ENCODE assay signal across 8 cellular contexts in the genomic region with DNA sequence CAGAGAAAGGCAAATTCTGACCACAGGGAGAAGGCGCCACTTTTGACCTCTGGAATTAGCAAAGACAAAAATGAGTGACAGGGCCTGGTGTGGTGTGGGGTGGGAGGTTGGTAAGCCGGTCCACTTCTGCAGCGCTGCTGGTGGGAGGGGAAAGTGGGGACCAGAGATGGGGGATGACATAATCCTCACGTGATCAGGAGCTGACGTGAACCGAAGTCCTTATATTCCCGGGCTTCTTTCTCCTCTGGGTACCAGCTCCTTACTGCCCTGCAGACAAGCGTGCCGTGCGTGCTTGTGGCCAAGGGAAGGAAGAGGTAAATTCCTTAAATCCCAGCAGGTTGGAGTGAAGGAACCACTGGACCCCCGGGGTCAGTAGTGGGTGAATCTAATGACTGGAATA. TPM values are rescaled to one million over a fixed set of nuclear protein-coding genes. Genes with fewer than 3 reads are reported as not detected.
DNase-seq lines count a peak whose midpoint lies in the region; ATAC-seq, FAIRE-seq and TF ChIP-seq lines count a peak whose summit lies in the region.

A gene with protein sequence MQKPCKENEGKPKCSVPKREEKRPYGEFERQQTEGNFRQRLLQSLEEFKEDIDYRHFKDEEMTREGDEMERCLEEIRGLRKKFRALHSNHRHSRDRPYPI (plus strand): TSS at position 249 of the 400 bp plus-strand sequence. CDS start 1,165 bp downstream, outside the sequence.

- H3K36me3 ChIP-seq in HUES48 (ENCODE audit: control insufficient read depth, insufficient read depth, low read length): no peaks in the 10 kb centered on the region
- H3K36me3 ChIP-seq in keratinocyte (ENCODE audit: control insufficient read depth in 2 of 2, extremely low read depth in 1 of 2, insufficient read depth in 2 of 2, low read length in 2 of 2): no peaks in the 10 kb centered on the region
- H3K36me3 ChIP-seq in smooth muscle cell (ENCODE audit: low read depth): no peaks in the 10 kb centered on the region

- H3K79me2 ChIP-seq in keratinocyte (ENCODE audit: control insufficient read depth, insufficient read depth, low read length) (no peaks in the 10 kb centered on the region), smooth muscle cell (ENCODE audit: low read depth) (no peaks in the 10 kb centered on the region)

- peak within 1 kb of the TSS; percentile 10; the same call in 1 of the 2 replicates for H3K9ac ChIP-seq in HUES48 (ENCODE audit: low read depth, low read length)
- H3K9ac ChIP-seq in keratinocyte (ENCODE audit: control insufficient read depth, extremely low read depth, insufficient read depth, low read length): no peak within 1 kb of the TSS
- no peak within 1 kb of the TSS for H3K9ac ChIP-seq in smooth muscle cell (ENCODE audit: low read depth)

- H3K4me2 ChIP-seq in keratinocyte (ENCODE audit: control insufficient read depth, extremely low read depth, insufficient read depth, low read depth, low read length) (peak within 1 kb of the TSS; percentile 54), smooth muscle cell (peak within 1 kb of the TSS; percentile 81)

- FAIRE-seq in keratinocyte (lab: Jason Lieb, UNC): no peak

- H4K20me1 ChIP-seq in keratinocyte (ENCODE audit: control insufficient read depth, extremely low read depth, insufficient read depth, low read length): no peaks in the 10 kb centered on the region
- H4K20me1 ChIP-seq in smooth muscle cell (ENCODE audit: low read depth): no peaks in the 10 kb centered on the region

- TF ChIP-seq CTCF in keratinocyte (optimal IDR thresholded peaks at IDR 0.05 in 1 of 3, IDR thresholded peaks at IDR 0.05 in 1 of 3, conservative IDR thresholded peaks at IDR 0.05 in 1 of 3; ENCODE audit: extremely low read depth in 1 of 3, insufficient read depth in 2 of 3, low read length in 3 of 3) (no peak), smooth muscle cell (IDR thresholded peaks at IDR 0.05; ENCODE audit: borderline replicate concordance, insufficient read depth, poor library complexity, severe bottlenecking) (no peak)

- H3K9me1 ChIP-seq in keratinocyte (ENCODE audit: control insufficient read depth, extremely low read depth, insufficient read depth, low read length): no peaks in the 10 kb centered on the region

- no peak for ATAC-seq in GM21390 (IDR thresholded peaks at IDR 0.05; ENCODE audit: unreplicated experiment)

- H3K27ac ChIP-seq in HUES48 (ENCODE audit: low read depth, low read length) (peak within 1 kb of the TSS; percentile 66), keratinocyte (ENCODE audit: control insufficient read depth, insufficient read depth, low read length) (no peak within 1 kb of the TSS), smooth muscle cell (ENCODE audit: low read depth) (no peak within 1 kb of the TSS)

- dilution Hi-C loops in keratinocyte (cut with MboI; ENCODE audit: extremely low pct_ligation_motif_present, low sequenced_read_pairs): no loop called here

- H3K4me3 ChIP-seq in HUES48 (ENCODE audit: low read depth, low read length) (peak within 1 kb of the TSS; percentile 50), keratinocyte (ENCODE audit: control insufficient read depth in 2 of 3, extremely low read depth in 1 of 3, insufficient read depth in 2 of 3, low read depth in 1 of 3, low read length in 3 of 3) (peak within 1 kb of the TSS in 2 of 3 experiments; percentile 29 to 34), smooth muscle cell (peak within 1 kb of the TSS; percentile 41)

- peak; percentile 14 for DNase-seq in dermis blood vessel endothelial cell
- DNase-seq in keratinocyte (ENCODE audit: low read depth, low spot score): no peak
- DNase-seq in smooth muscle cell (lab: John Stamatoyannopoulos, UW; ENCODE audit: unreplicated experiment): no peak
- DNase-seq in T-helper 9 cell: no peak
- no peak for DNase-seq in HPDE6-E6E7 (ENCODE audit: extremely low spot score)
- no peak for DNase-seq in stimulated activated CD4-positive, alpha-beta T cell treated with anti-CD3 and anti-CD28 coated beads, Interleukin-1b, Interleukin-23, amount 100 ng/mL, for 48 hours

- H3K27me3 ChIP-seq in HUES48 (ENCODE audit: control insufficient read depth, insufficient read depth, low read length): peaks cover 11% of the 10 kb centered on the region; the same call in 1 of the 2 replicates
- peaks cover 7% of the 10 kb centered on the region for H3K27me3 ChIP-seq in keratinocyte (ENCODE audit: control insufficient read depth, extremely low read depth, insufficient read depth, low read length)
- no peaks in the 10 kb centered on the region for H3K27me3 ChIP-seq in smooth muscle cell (ENCODE audit: low read depth)

- H3K9me3 ChIP-seq in HUES48 (ENCODE audit: control insufficient read depth, insufficient read depth, low read length) (no peaks in the 10 kb centered on the region), keratinocyte (ENCODE audit: control insufficient read depth, low read depth, low read length) (no peaks in the 10 kb centered on the region), smooth muscle cell (replicated peaks; ENCODE audit: low read depth) (no peaks in the 10 kb centered on the region)

- no peaks in the 10 kb centered on the region for H3F3A ChIP-seq in smooth muscle cell (ENCODE audit: low read depth)

- WGBS in smooth muscle cell (ENCODE audit: low lambda C conversion rate): 56% methylated on average over 11 of the region's 11 CpGs

- peak within 1 kb of the TSS; percentile 80 for H2AFZ ChIP-seq in keratinocyte (ENCODE audit: control insufficient read depth, low read length)
- H2AFZ ChIP-seq in smooth muscle cell (ENCODE audit: low read depth): peak within 1 kb of the TSS; percentile 81

- peaks cover 28% of the 10 kb centered on the region for H3K4me1 ChIP-seq in HUES48 (ENCODE audit: control insufficient read depth, insufficient read depth, low read length)
- H3K4me1 ChIP-seq in keratinocyte (ENCODE audit: control insufficient read depth, extremely low read depth, insufficient read depth, low read length): peaks cover 5% of the 10 kb centered on the region
- peaks cover 7% of the 10 kb centered on the region for H3K4me1 ChIP-seq in smooth muscle cell (ENCODE audit: low read depth)

RNA-seq across cellular contexts. Expression of the gene that starts here (rescaled TPM):
- total RNA-seq in dermis blood vessel endothelial cell: 0.28 and 1.2 TPM in 2 replicates
- 0.08 to 0.25 TPM (median 0.10 TPM) in 3 replicates for polyA plus RNA-seq in keratinocyte
- 0.22 TPM for polyA plus RNA-seq in keratinocyte (2011; ENCODE audit: low read depth)
- polyA plus RNA-seq in keratinocyte (2011; cell fraction: cytosol; rRNA removed): not detected in 2 replicates
- polyA plus RNA-seq in keratinocyte (2011; cell fraction: nucleus; rRNA removed): 0.15 TPM in 1 of 2 replicates, not detected in the other
- 0.22 TPM in 1 of 2 replicates, not detected in the other for polyA plus RNA-seq in keratinocyte (2012; ENCODE audit: low replicate concordance)
- 0.45 to 2.3 TPM in 2 of 3 replicates, not detected in the other for polyA minus RNA-seq in keratinocyte
- not detected for polyA minus RNA-seq in keratinocyte (2011; cell fraction: cytosol; rRNA and poly(A)+ RNA removed)
- not detected in 2 replicates for polyA minus RNA-seq in keratinocyte (2011; cell fraction: nucleus; rRNA and poly(A)+ RNA removed)
- 19.7 and 32.1 TPM in 2 replicates for total RNA-seq in smooth muscle cell
- 13.8 and 21.4 TPM in 2 replicates for polyA plus RNA-seq in smooth muscle cell

Comparison
In these comparisons a context has a peak if more than half of its experiments do, and no peak if none do; other contexts are left out.
1. RNA of the gene that starts here (polyA plus RNA-seq): 13.8 to 21.4 TPM in smooth muscle cell; 0.08 to 0.25 TPM in keratinocyte; every median in the first group is over 10 times any median in the second.
2. Peak in every context shown above with its lines, with median percentiles within 50 percentile points of each other: H3K4me3 ChIP-seq.